Comparison of ENCODE assay signal across 21 cellular contexts in genomic region chr14:75972729-75973480, GRCh38. TPM values are rescaled to one million over a fixed set of nuclear protein-coding genes. Genes with fewer than 3 reads are reported as not detected.
DNase-seq lines count a peak whose midpoint lies in the region; ATAC-seq, FAIRE-seq and TF ChIP-seq lines count a peak whose summit lies in the region.
"Had no signal": no experiment of that assay in that cellular context is flagged by ENCODE, and none has a peak within 500 bp of the region (broad histone marks: within the 10 kb centered on the region; RNA-seq: fewer than 3 reads in every experiment).

No MANE protein-coding gene starts in this region.

- FAIRE-seq in D721Med (lab: Jason Lieb, UNC): peak; percentile 90
- FAIRE-seq: kidney had no signal

- ATAC-seq in mucosa of descending colon (peak; percentile 20), GM21737 (IDR thresholded peaks at IDR 0.05; ENCODE audit: unreplicated experiment) (no peak)

- H3K4me1 Mint-ChIP-seq in brain: peaks cover 50% of the 10 kb centered on the region

- H3K9me3 Mint-ChIP-seq in brain: no peaks in the 10 kb centered on the region
- H3K9me3 Mint-ChIP-seq: activated T-helper 1 cell treated with anti-CD3 and anti-CD28 coated beads, Interleukin-12 subunit alpha, Interleukin-12 subunit beta, Interleukin-2, Interleukin-4 antibody, amounts not matched to agents 30 ng/mL and 10 ng/mL and 1 ng/mL, durations not matched to agents 14 hours and 24 hours and 36 hours; CD4-positive, CD25-positive, alpha-beta regulatory T cell; nephron progenitor cell had no signal

- H3K36me3 Mint-ChIP-seq in brain: peaks cover 21% of the 10 kb centered on the region

- TF ChIP-seq CTCF in D721Med (IDR thresholded peaks at IDR 0.05; ENCODE audit: insufficient read depth, missing control alignments) (no peak), brain (conservative IDR thresholded peaks at IDR 0.05) (no peak), mucosa of descending colon (IDR thresholded peaks at IDR 0.05) (no peak)

- no peak overlapping the region for H3K4me3 ChIP-seq in mucosa of descending colon
- H3K4me3 ChIP-seq: colonic mucosa had no signal

- H3K9me3 ChIP-seq in mucosa of descending colon: no peaks in the 10 kb centered on the region
- H3K9me3 ChIP-seq: colonic mucosa had no signal

- H3K4me1 ChIP-seq in mucosa of descending colon (ENCODE audit: low read depth): no peaks in the 10 kb centered on the region
- H3K4me1 ChIP-seq: colonic mucosa had no signal

- no peaks in the 10 kb centered on the region for H3K36me3 ChIP-seq in mucosa of descending colon (ENCODE audit: low read depth)
- H3K36me3 ChIP-seq: colonic mucosa had no signal

- no peaks in the 10 kb centered on the region for H3K27me3 Mint-ChIP-seq in brain
- H3K27me3 Mint-ChIP-seq: activated naive CD8-positive, alpha-beta T cell; CD4-positive, CD25-positive, alpha-beta regulatory T cell had no signal

- peak overlapping the region; percentile 74 to 92 (median 89) for H3K27ac Mint-ChIP-seq in brain
- H3K27ac Mint-ChIP-seq: activated naive CD8-positive, alpha-beta T cell; activated T-helper 1 cell treated with anti-CD3 and anti-CD28 coated beads, Interleukin-12 subunit alpha, Interleukin-12 subunit beta, Interleukin-2, Interleukin-4 antibody, amounts not matched to agents 30 ng/mL and 10 ng/mL and 1 ng/mL, durations not matched to agents 14 hours and 24 hours and 36 hours; nephron progenitor cell had no signal

- intact Hi-C loops in mucosa of descending colon (cut with DNase I, micrococcal nuclease): no loop called here

- DNase-seq in D721Med (ENCODE audit: insufficient read length, low spot score) (peak; percentile 60), NCI-H2171 (lab: John Stamatoyannopoulos, UW) (peak; percentile 83), mucosa of descending colon (no peak), pons (ENCODE audit: low spot score) (no peak)
- DNase-seq in stimulated activated naive CD4-positive, alpha-beta T cell treated with Interleukin-2 at 50 U/mL for 16 hours (lab: John Stamatoyannopoulos, UW): no peak
- DNase-seq in activated naive CD4-positive, alpha-beta T cell treated with Interleukin-2 at 50 U/mL for 16 hours: no peak
- DNase-seq: activated CD4-positive, CD25-positive, alpha-beta regulatory T cell treated with anti-CD3 and anti-CD28 coated beads, Interleukin-2, amount 50 U/mL, for 72 hours; activated CD8-positive, alpha-beta memory T cell treated with anti-CD3 and anti-CD28 coated beads for 24 hours; CD4-positive, CD25-positive, alpha-beta regulatory T cell; colonic mucosa; DMS79 treated with DMSO at 0.1 percent for 48 hours; hypothalamus; kidney; mammary epithelial cell; NCI-H1048; nephron progenitor cell; stimulated activated CD4-positive, alpha-beta T cell treated with anti-CD3 and anti-CD28 coated beads, Interleukin-12 subunit alpha, Interleukin-12 subunit beta, amount 100 ng/mL, for 4 hours had no signal

- H3K4me3 Mint-ChIP-seq in brain: peak overlapping the region in 2 of 5 experiments; percentile 8 to 48
- H3K4me3 Mint-ChIP-seq: activated naive CD8-positive, alpha-beta T cell; activated T-helper 1 cell treated with anti-CD3 and anti-CD28 coated beads, Interleukin-12 subunit alpha, Interleukin-12 subunit beta, Interleukin-2, Interleukin-4 antibody, amounts not matched to agents 30 ng/mL and 10 ng/mL and 1 ng/mL, durations not matched to agents 14 hours and 24 hours and 36 hours; CD4-positive, CD25-positive, alpha-beta regulatory T cell; nephron progenitor cell had no signal

RNA-seq across cellular contexts. Expression of gene TGFB3, which starts 8.9 kb away (rescaled TPM):
- 14.3 TPM for polyA plus RNA-seq in brain (ENCODE audit: insufficient read depth, low read depth, low replicate concordance)
- total RNA-seq in mucosa of descending colon: 10 to 100 TPM in 1 of 3 donors, 1 to 10 TPM in 2; 5.2 to 13.0 (median 5.7) TPM

RNA-seq across cellular contexts. Expression of gene IFT43, which starts 12.7 kb away (rescaled TPM):
- 34.1 TPM for polyA plus RNA-seq in brain (ENCODE audit: insufficient read depth, low read depth, low replicate concordance)
- 10 to 100 TPM; 27.3 to 64.0 (median 27.5) TPM for total RNA-seq in mucosa of descending colon

Comparison
In these comparisons a context has a peak if more than half of its experiments do, and no peak if none do; other contexts are left out.
1. DNase-seq: peak in D721Med (single experiment) and NCI-H2171 (single experiment); none in mucosa of descending colon (0 of 3), pons (single experiment), stimulated activated naive CD4-positive, alpha-beta T cell treated with Interleukin-2 at 50 U/mL for 16 hours (single experiment) and activated naive CD4-positive, alpha-beta T cell treated with Interleukin-2 at 50 U/mL for 16 hours (single experiment).